ENCODE assay signal across 8 cellular contexts in the genomic region with DNA sequence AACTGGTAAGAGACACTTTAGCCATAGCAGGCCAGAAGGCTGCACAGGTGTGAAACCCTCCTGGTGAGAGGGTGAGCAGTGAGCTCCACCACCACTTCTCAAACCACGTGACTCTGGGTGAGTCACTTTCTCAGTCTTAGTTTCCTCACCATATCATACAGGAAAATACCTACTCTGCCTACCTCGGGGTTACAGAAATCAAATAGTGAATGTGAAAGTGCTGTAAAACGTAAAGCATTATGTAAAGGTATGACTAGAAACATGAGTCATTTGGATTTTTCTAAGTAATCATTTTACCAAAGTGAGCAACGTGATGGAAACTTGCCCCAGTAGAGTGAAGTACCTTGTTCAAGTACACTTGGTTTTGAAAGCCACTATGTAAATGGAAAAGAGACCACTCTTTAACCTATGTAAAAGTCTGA. TPM values are rescaled to one million over a fixed set of nuclear protein-coding genes. Genes with fewer than 3 reads are reported as not detected.
DNase-seq lines count a peak whose midpoint lies in the region; ATAC-seq and FAIRE-seq lines count a peak whose summit lies in the region.

No MANE protein-coding gene starts in this region.

- H3K4me1 ChIP-seq in CD4-positive, CD25-positive, alpha-beta regulatory T cell (ENCODE audit: control insufficient read depth, insufficient read depth, low read length, poor library complexity, severe bottlenecking): peaks cover 59% of the 10 kb centered on the region

- peaks cover 61 to 91% (median 76%) of the 10 kb centered on the region in 4 donors for H3K4me1 Mint-ChIP-seq in CD4-positive, CD25-positive, alpha-beta regulatory T cell

- peak overlapping the region; percentile 64 to 84 (median 69) for H3K27ac Mint-ChIP-seq in CD4-positive, CD25-positive, alpha-beta regulatory T cell

- FAIRE-seq in HTR-8/SVneo (lab: Jason Lieb, UNC): no peak

- H3K36me3 Mint-ChIP-seq in CD4-positive, CD25-positive, alpha-beta regulatory T cell: peaks cover 6% of the 10 kb centered on the region

- H3K9me3 Mint-ChIP-seq in CD4-positive, CD25-positive, alpha-beta regulatory T cell: peaks cover 0 to 10% (median 0%) of the 10 kb centered on the region in 7 donors

- DNase-seq in CD4-positive, CD25-positive, alpha-beta regulatory T cell: peak; percentile 70 to 95 (median 77)
- peak; percentile 7 for DNase-seq in HPDE6-E6E7 (ENCODE audit: extremely low spot score)
- peak; percentile 43 for DNase-seq in activated CD8-positive, alpha-beta memory T cell treated with anti-CD3 and anti-CD28 coated beads, Interleukin-2, amount 50 U/mL, for 1 hour (ENCODE audit: extremely low read depth)
- peak in 25 of 42 donors; percentile 12 to 83 (median 48) for DNase-seq in head of caudate nucleus
- DNase-seq in stimulated activated CD8-positive, alpha-beta memory T cell treated with anti-CD3 and anti-CD28 coated beads, Interleukin-12 subunit alpha, Interleukin-12 subunit beta, amount 100 ng/mL, for 24 hours (ENCODE audit: extremely low read depth): peak; percentile 55
- no peak for DNase-seq in AG08396 (ENCODE audit: low spot score)
- no peak for DNase-seq in HTR-8/SVneo (ENCODE audit: insufficient read length, low spot score)

- H3K27ac ChIP-seq in CD4-positive, CD25-positive, alpha-beta regulatory T cell (ENCODE audit: insufficient read depth, low read length, poor library complexity, severe bottlenecking): peak overlapping the region; percentile 95

- no peaks in the 10 kb centered on the region for H3K27me3 Mint-ChIP-seq in CD4-positive, CD25-positive, alpha-beta regulatory T cell

- H3K9me3 ChIP-seq in CD4-positive, CD25-positive, alpha-beta regulatory T cell (ENCODE audit: control insufficient read depth in 2 of 2, low read length in 2 of 2): peaks cover 0 to 1% of the 10 kb centered on the region in 2 experiments

- ATAC-seq in CD4-positive, CD25-positive, alpha-beta regulatory T cell (ENCODE audit: low read depth in 2 of 2): peak; percentile 92 to 95
- peak; percentile 89 for ATAC-seq in GM21381 (IDR thresholded peaks at IDR 0.05; ENCODE audit: unreplicated experiment)

- peak overlapping the region; percentile 49 to 78 (median 57) for H3K4me3 Mint-ChIP-seq in CD4-positive, CD25-positive, alpha-beta regulatory T cell

- no peaks in the 10 kb centered on the region for H3K27me3 ChIP-seq in CD4-positive, CD25-positive, alpha-beta regulatory T cell (ENCODE audit: control insufficient read depth, insufficient read depth, low read length)

- peak overlapping the region; percentile 73 for H3K4me3 ChIP-seq in CD4-positive, CD25-positive, alpha-beta regulatory T cell (ENCODE audit: low read depth, low read length)

- H3K36me3 ChIP-seq in CD4-positive, CD25-positive, alpha-beta regulatory T cell (ENCODE audit: control insufficient read depth, insufficient read depth, low read length): no peaks in the 10 kb centered on the region

- intact Hi-C loops in head of caudate nucleus (cut with DNase I): no loop called here

RNA-seq across cellular contexts. Expression of a gene that starts 40.4 kb away (rescaled TPM):
- total RNA-seq in CD4-positive, CD25-positive, alpha-beta regulatory T cell: 67.6 TPM
- 10 to 100 TPM; 13.5 to 20.7 (median 15.6) TPM for polyA plus RNA-seq in CD4-positive, CD25-positive, alpha-beta regulatory T cell

Comparison
In these comparisons a context has a peak if more than half of its experiments do, and no peak if none do; other contexts are left out.
1. DNase-seq: peak in CD4-positive, CD25-positive, alpha-beta regulatory T cell (3 of 3), HPDE6-E6E7 (single experiment), activated CD8-positive, alpha-beta memory T cell treated with anti-CD3 and anti-CD28 coated beads, Interleukin-2, amount 50 U/mL, for 1 hour (single experiment), head of caudate nucleus (25 of 42) and stimulated activated CD8-positive, alpha-beta memory T cell treated with anti-CD3 and anti-CD28 coated beads, Interleukin-12 subunit alpha, Interleukin-12 subunit beta, amount 100 ng/mL, for 24 hours (single experiment); none in AG08396 (single experiment) and HTR-8/SVneo (single experiment).